Comparison of ENCODE assay signal across 19 cellular contexts in genomic region chr9:31671011-31671410, GRCh38.
"Had no signal": no experiment of that assay in that cellular context is flagged by ENCODE, and none has a peak within 500 bp of the region (broad histone marks: within the 10 kb centered on the region; RNA-seq: fewer than 3 reads in every experiment).

No MANE protein-coding gene starts in this region.

- ATAC-seq: right lobe of liver, T-cell had no signal

- H3K4me1 ChIP-seq: esophagus muscularis mucosa, neural progenitor cell, right lobe of liver, tibial nerve, vagina had no signal

- H3K27ac Mint-ChIP-seq: activated naive CD8-positive, alpha-beta T cell treated with anti-CD3 and anti-CD28 coated beads, Interleukin-2, amount 10 ng/mL, durations not matched to agents 7 days and 5 days; naive B cell; neural progenitor cell; T-cell had no signal

- H2AFZ ChIP-seq: neural progenitor cell had no signal

- H3K27me3 Mint-ChIP-seq: activated naive CD8-positive, alpha-beta T cell treated with anti-CD3 and anti-CD28 coated beads, Interleukin-2, amount 10 ng/mL, durations not matched to agents 7 days and 5 days; central memory CD8-positive, alpha-beta T cell; naive B cell; T-cell had no signal

- DNase-seq: activated CD8-positive, alpha-beta memory T cell treated with anti-CD3 and anti-CD28 coated beads for 24 hours; activated effector memory CD4-positive, alpha-beta T cell treated with anti-CD3 and anti-CD28 coated beads, Interleukin-2, amount 50 U/mL, for 16 hours; activated naive CD8-positive, alpha-beta T cell treated with anti-CD3 and anti-CD28 coated beads, Interleukin-2, amount 10 ng/mL, durations not matched to agents 7 days and 5 days; anterior cingulate cortex; brain microvascular endothelial cell; cortex of kidney; effector CD4-positive, alpha-beta T cell; islet precursor cell; naive B cell; ovary; right lobe of liver; T-cell; T1000 had no signal

- H3K36me3 ChIP-seq: brain microvascular endothelial cell, esophagus muscularis mucosa, neural progenitor cell, ovary, right lobe of liver, tibial nerve, vagina had no signal

- H3K4me3 Mint-ChIP-seq: activated naive CD8-positive, alpha-beta T cell treated with anti-CD3 and anti-CD28 coated beads, Interleukin-2, amount 10 ng/mL, durations not matched to agents 7 days and 5 days; central memory CD8-positive, alpha-beta T cell; naive B cell; neural progenitor cell; T-cell had no signal

- H3K4me3 ChIP-seq: esophagus muscularis mucosa, lung, neural progenitor cell, ovary, right lobe of liver, tibial nerve, vagina had no signal

- H3K36me3 Mint-ChIP-seq: activated naive CD8-positive, alpha-beta T cell treated with anti-CD3 and anti-CD28 coated beads, Interleukin-2, amount 10 ng/mL, durations not matched to agents 7 days and 5 days; naive B cell; neural progenitor cell; T-cell had no signal

- H3K9ac ChIP-seq: neural progenitor cell had no signal

- H3K27me3 ChIP-seq: brain microvascular endothelial cell, esophagus muscularis mucosa, neural progenitor cell, ovary, right lobe of liver, tibial nerve, vagina had no signal

- H3K27ac ChIP-seq: brain microvascular endothelial cell, esophagus muscularis mucosa, neural progenitor cell, ovary, right lobe of liver, tibial nerve, vagina had no signal

- H3K4me2 ChIP-seq: neural progenitor cell had no signal

- H3K9me3 ChIP-seq: esophagus muscularis mucosa, ovary, right lobe of liver, tibial nerve, vagina had no signal

- H3K4me1 Mint-ChIP-seq: activated naive CD8-positive, alpha-beta T cell treated with anti-CD3 and anti-CD28 coated beads, Interleukin-2, amount 10 ng/mL, durations not matched to agents 7 days and 5 days; central memory CD8-positive, alpha-beta T cell; naive B cell; neural progenitor cell; T-cell had no signal

- H3K9me3 Mint-ChIP-seq: activated naive CD8-positive, alpha-beta T cell treated with anti-CD3 and anti-CD28 coated beads, Interleukin-2, amount 10 ng/mL, durations not matched to agents 7 days and 5 days; central memory CD8-positive, alpha-beta T cell; naive B cell; neural progenitor cell had no signal
